Comparison of ENCODE assay signal across 10 cellular contexts in the genomic region with DNA sequence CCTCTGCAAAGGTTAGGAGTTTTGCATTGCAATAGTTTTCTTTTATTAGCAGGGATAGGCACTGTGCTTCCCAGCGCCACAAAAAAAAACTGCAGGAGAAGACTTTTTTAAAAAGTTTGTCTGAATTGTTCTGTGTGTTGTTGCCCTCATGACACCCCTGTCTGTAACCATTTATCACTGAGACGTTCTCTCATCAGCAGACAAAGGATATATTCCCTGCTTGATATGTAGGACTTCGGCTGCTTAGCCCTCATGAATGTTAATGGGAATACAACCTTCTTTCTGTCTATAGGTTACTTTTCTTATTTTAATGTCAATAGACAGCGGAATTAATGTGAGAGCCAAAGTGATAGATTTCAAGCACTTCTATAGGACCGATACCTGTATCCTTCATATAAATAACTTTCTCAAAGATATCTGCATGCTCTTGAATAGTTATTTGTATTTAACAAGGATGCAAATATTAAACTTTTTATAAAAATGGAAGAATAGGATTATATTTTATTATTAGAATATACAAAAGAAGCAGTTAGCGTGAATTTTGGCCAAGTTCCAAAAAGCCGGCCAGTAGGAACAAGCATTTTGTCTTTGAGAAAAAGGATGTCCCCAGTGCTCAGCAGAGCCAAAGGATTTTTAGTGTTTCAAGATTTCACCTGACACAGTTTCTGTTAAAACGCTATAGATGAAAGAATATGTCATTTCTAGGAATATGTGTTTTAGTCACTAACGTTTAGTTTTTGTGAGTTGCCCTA. TPM values are rescaled to one million over a fixed set of nuclear protein-coding genes. Genes with fewer than 3 reads are reported as not detected.
DNase-seq lines count a peak whose midpoint lies in the region; ATAC-seq and TF ChIP-seq lines count a peak whose summit lies in the region.
"Had no signal": no experiment of that assay in that cellular context is flagged by ENCODE, and none has a peak within 500 bp of the region (broad histone marks: within the 10 kb centered on the region; RNA-seq: fewer than 3 reads in every experiment).

No MANE protein-coding gene starts in this region.

- CTCF ChIA-PET in activated CD8-positive, alpha-beta T cell treated with anti-CD3 and anti-CD28 coated beads, Interleukin-2, amount 10 ng/mL, durations not matched to agents 7 days and 5 days (lab: Charles Lee) = interaction anchor here (0.9 to 3.8 kb wide), 16 partner anchors 8 to 1802 kb away, joined by 3 to 76 read pairs (median 5); a partner anchor contains a TSS

- peaks cover 19% of the 10 kb centered on the region for H3K36me3 Mint-ChIP-seq in central memory CD8-positive, alpha-beta T cell (ENCODE audit: insufficient read depth)
- peaks cover 7% of the 10 kb centered on the region for H3K36me3 Mint-ChIP-seq in activated CD8-positive, alpha-beta T cell treated with anti-CD3 and anti-CD28 coated beads, Interleukin-2, amount 10 ng/mL, durations not matched to agents 7 days and 5 days (ENCODE audit: low read depth)

- POLR2A ChIA-PET in activated CD8-positive, alpha-beta T cell treated with anti-CD3 and anti-CD28 coated beads, Interleukin-2, amount 10 ng/mL, durations not matched to agents 7 days and 5 days (lab: Charles Lee) = interaction anchor here (3.1 kb wide), 1 partner anchor 122 kb away, joined by 22 read pairs; a partner anchor contains a TSS

- no peaks in the 10 kb centered on the region for H3K9me2 ChIP-seq in DOHH2 (replicated peaks; ENCODE audit: control insufficient read depth, low read length)

- H3K27ac Mint-ChIP-seq in central memory CD8-positive, alpha-beta T cell (ENCODE audit: low read depth) = peak overlapping the region; percentile 90
- H3K27ac Mint-ChIP-seq in activated CD8-positive, alpha-beta T cell treated with anti-CD3 and anti-CD28 coated beads, Interleukin-2, amount 10 ng/mL, durations not matched to agents 7 days and 5 days = no peak overlapping the region

- peaks cover 33% of the 10 kb centered on the region for H3K4me1 ChIP-seq in DOHH2 (ENCODE audit: control insufficient read depth, low read length)
- H3K4me1 ChIP-seq in osteoblast (ENCODE audit: insufficient read depth, low read length) = peaks cover 16% of the 10 kb centered on the region

- no peaks in the 10 kb centered on the region for H3K9me3 ChIP-seq in DOHH2 (ENCODE audit: control insufficient read depth, insufficient read depth, low read length)
- no peaks in the 10 kb centered on the region for H3K9me3 ChIP-seq in osteoblast (ENCODE audit: low read depth, low read length)

- H3K4me2 ChIP-seq in DOHH2 (ENCODE audit: low read length) (peak overlapping the region; percentile 91; the same call in 1 of the 2 replicates), osteoblast (ENCODE audit: insufficient read depth, low read length) (peak overlapping the region; percentile 97)

- ATAC-seq in central memory CD8-positive, alpha-beta T cell (replicated peaks; ENCODE audit: extremely low read depth, poor library complexity, severe bottlenecking) = no peak
- ATAC-seq in activated CD8-positive, alpha-beta T cell treated with anti-CD3 and anti-CD28 coated beads, Interleukin-2, amount 10 ng/mL, durations not matched to agents 7 days and 5 days = no peak

- peaks cover 41% of the 10 kb centered on the region for H3K27me3 Mint-ChIP-seq in central memory CD8-positive, alpha-beta T cell
- peaks cover 24% of the 10 kb centered on the region for H3K27me3 Mint-ChIP-seq in activated CD8-positive, alpha-beta T cell treated with anti-CD3 and anti-CD28 coated beads, Interleukin-2, amount 10 ng/mL, durations not matched to agents 7 days and 5 days (ENCODE audit: low read depth)

- H4K20me1 ChIP-seq in DOHH2 (ENCODE audit: control insufficient read depth, insufficient read depth, low read depth, low read length) = no peaks in the 10 kb centered on the region
- H4K20me1 ChIP-seq in osteoblast (ENCODE audit: insufficient read depth, low read length) = peaks cover 7% of the 10 kb centered on the region

- H3F3A ChIP-seq in DOHH2 (ENCODE audit: control insufficient read depth, insufficient read depth) = 0 out of 2 replicates have a peak, but pooled peaks cover 2% of the 10 kb centered on the region

- H3K4me3 Mint-ChIP-seq in central memory CD8-positive, alpha-beta T cell = peak overlapping the region; percentile 86
- no peak overlapping the region for H3K4me3 Mint-ChIP-seq in activated CD8-positive, alpha-beta T cell treated with anti-CD3 and anti-CD28 coated beads, Interleukin-2, amount 10 ng/mL, durations not matched to agents 7 days and 5 days

- H3K9me3 Mint-ChIP-seq in central memory CD8-positive, alpha-beta T cell = no peaks in the 10 kb centered on the region
- no peaks in the 10 kb centered on the region for H3K9me3 Mint-ChIP-seq in activated CD8-positive, alpha-beta T cell treated with anti-CD3 and anti-CD28 coated beads, Interleukin-2, amount 10 ng/mL, durations not matched to agents 7 days and 5 days (ENCODE audit: insufficient read depth)
- H3K9me3 Mint-ChIP-seq: stimulated activated effector memory CD8-positive, alpha-beta T cell treated with anti-CD3 and anti-CD28 coated beads, Interleukin-12 subunit alpha, Interleukin-12 subunit beta, amount 100 ng/mL, for 72 hours had no signal

- H3K27ac ChIP-seq in DOHH2 (ENCODE audit: low read depth, low read length) = no peak overlapping the region
- H3K27ac ChIP-seq in osteoblast (ENCODE audit: low read depth, low read length) = no peak overlapping the region

- peaks cover 30% of the 10 kb centered on the region for H3K4me1 Mint-ChIP-seq in central memory CD8-positive, alpha-beta T cell
- peaks cover 23% of the 10 kb centered on the region for H3K4me1 Mint-ChIP-seq in activated CD8-positive, alpha-beta T cell treated with anti-CD3 and anti-CD28 coated beads, Interleukin-2, amount 10 ng/mL, durations not matched to agents 7 days and 5 days (ENCODE audit: low read depth)

- H3K36me3 ChIP-seq in DOHH2 (ENCODE audit: control insufficient read depth, low read length) (peaks cover 19% of the 10 kb centered on the region), osteoblast (ENCODE audit: insufficient read depth, low read length) (no peaks in the 10 kb centered on the region)

- H3K79me2 ChIP-seq in DOHH2 (ENCODE audit: control insufficient read depth, low read length) (peaks cover 35% of the 10 kb centered on the region), osteoblast (ENCODE audit: insufficient read depth, low read length) (peaks cover 39% of the 10 kb centered on the region)

- H3K4me3 ChIP-seq in DOHH2 (ENCODE audit: low read length) = no peak overlapping the region; the same call in 1 of the 2 replicates
- H3K4me3 ChIP-seq in osteoblast (ENCODE audit: insufficient read depth, low read length) = no peak overlapping the region

- no peak overlapping the region for H2AFZ ChIP-seq in osteoblast (ENCODE audit: low read length)

- TF ChIP-seq CTCF in DOHH2 (IDR thresholded peaks at IDR 0.05; ENCODE audit: low read depth, low read length, poor library complexity, severe bottlenecking) = no peak
- no peak for TF ChIP-seq CTCF in osteoblast (IDR thresholded peaks at IDR 0.05; ENCODE audit: extremely low read depth, low read depth, low read length)

- peak; percentile 3 for DNase-seq in NCI-H1105 (lab: John Stamatoyannopoulos, UW)
- DNase-seq in central memory CD8-positive, alpha-beta T cell (ENCODE audit: low spot score in 2 of 2) = no peak
- DNase-seq in osteoblast (ENCODE audit: insufficient read length, low spot score, missing footprints) = no peak
- DNase-seq in AML-193 (lab: John Stamatoyannopoulos, UW) = no peak
- no peak for DNase-seq in activated CD8-positive, alpha-beta T cell treated with anti-CD3 and anti-CD28 coated beads, Interleukin-2, amount 10 ng/mL, durations not matched to agents 7 days and 5 days
- DNase-seq in DMS79 treated with DMSO at 0.1 percent for 48 hours (lab: John Stamatoyannopoulos, UW) = no peak
- no peak for DNase-seq in posterior cingulate gyrus
- DNase-seq: GF-D8 had no signal

- H3K27me3 ChIP-seq in DOHH2 (ENCODE audit: control insufficient read depth, low read length) = peaks cover 28% of the 10 kb centered on the region
- H3K27me3 ChIP-seq in osteoblast (ENCODE audit: insufficient read depth, low read length) = peaks cover 19% of the 10 kb centered on the region

- intact Hi-C loops in posterior cingulate gyrus (cut with DNase I) = loop anchor here (1.0 to 5.0 kb wide), 2 partner anchors 92 to 1804 kb away; no protein-coding TSS in a partner anchor

RNA-seq across cellular contexts. Expression of a gene that starts 1.5 kb away (rescaled TPM):
- 17.7 and 19.2 TPM in 2 replicates for total RNA-seq in osteoblast
- total RNA-seq in activated CD8-positive, alpha-beta T cell treated with anti-CD3 and anti-CD28 coated beads, Interleukin-2, amount 10 ng/mL, durations not matched to agents 7 days and 5 days = 10 to 100 TPM; 18.3 to 19.0 TPM

RNA-seq across cellular contexts. Expression of a gene that starts 27.7 kb away (rescaled TPM):
- total RNA-seq in osteoblast = under 0.01 TPM in 1 of 2 replicates, not detected in the other
- under 1 TPM in 1 of 2 experiments, not detected in 1; 0.26 TPM for total RNA-seq in activated CD8-positive, alpha-beta T cell treated with anti-CD3 and anti-CD28 coated beads, Interleukin-2, amount 10 ng/mL, durations not matched to agents 7 days and 5 days

RNA-seq across cellular contexts. Expression of a gene that starts 56.2 kb away (rescaled TPM):
- 1.8 and 3.6 TPM in 2 replicates for total RNA-seq in osteoblast
- total RNA-seq in activated CD8-positive, alpha-beta T cell treated with anti-CD3 and anti-CD28 coated beads, Interleukin-2, amount 10 ng/mL, durations not matched to agents 7 days and 5 days = 1 to 10 TPM; 5.5 to 5.8 TPM

RNA-seq across cellular contexts. Expression of a gene that starts 56.3 kb away (rescaled TPM):
- total RNA-seq in osteoblast = 6.5 TPM in 2 replicates
- 1 to 10 TPM; 5.1 to 5.5 TPM for total RNA-seq in activated CD8-positive, alpha-beta T cell treated with anti-CD3 and anti-CD28 coated beads, Interleukin-2, amount 10 ng/mL, durations not matched to agents 7 days and 5 days
